Comparison of ENCODE assay signal across 2 cellular contexts in the genomic region with DNA sequence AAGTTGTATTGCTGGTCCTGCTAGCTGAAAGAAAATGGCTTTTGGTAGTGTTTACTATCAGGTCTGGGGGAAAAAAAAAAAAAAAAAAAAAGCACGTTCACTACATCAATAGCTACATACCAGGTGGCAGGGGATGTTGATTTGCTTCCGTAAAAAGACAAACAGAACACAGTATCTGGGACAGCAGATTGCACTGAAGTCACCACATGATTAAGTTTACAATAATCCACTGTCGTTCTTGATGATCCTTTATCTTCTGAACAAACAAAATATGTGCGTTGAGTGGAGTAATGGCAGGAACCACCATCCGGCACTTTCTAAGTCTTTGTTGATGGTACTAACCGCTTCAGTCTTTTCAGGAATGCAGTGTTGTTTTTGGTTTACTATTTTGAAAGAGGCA.
TF ChIP-seq lines count a peak whose summit lies in the region.

No MANE protein-coding gene starts in this region.

TF ChIP-seq in SK-N-SH treated with all-trans-retinoic acid at 6 μM for 48 hours, 23 proteins besides CTCF, POLR2A, EP300 and RAD21 (continued from another document):
- TF ChIP-seq, protein P1, sequence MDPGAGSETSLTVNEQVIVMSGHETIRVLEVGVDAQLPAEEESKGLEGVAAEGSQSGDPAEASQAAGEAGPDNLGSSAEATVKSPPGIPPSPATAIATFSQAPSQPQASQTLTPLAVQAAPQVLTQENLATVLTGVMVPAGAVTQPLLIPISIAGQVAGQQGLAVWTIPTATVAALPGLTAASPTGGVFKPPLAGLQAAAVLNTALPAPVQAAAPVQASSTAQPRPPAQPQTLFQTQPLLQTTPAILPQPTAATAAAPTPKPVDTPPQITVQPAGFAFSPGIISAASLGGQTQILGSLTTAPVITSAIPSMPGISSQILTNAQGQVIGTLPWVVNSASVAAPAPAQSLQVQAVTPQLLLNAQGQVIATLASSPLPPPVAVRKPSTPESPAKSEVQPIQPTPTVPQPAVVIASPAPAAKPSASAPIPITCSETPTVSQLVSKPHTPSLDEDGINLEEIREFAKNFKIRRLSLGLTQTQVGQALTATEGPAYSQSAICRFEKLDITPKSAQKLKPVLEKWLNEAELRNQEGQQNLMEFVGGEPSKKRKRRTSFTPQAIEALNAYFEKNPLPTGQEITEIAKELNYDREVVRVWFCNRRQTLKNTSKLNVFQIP (CRISPR knock-in tag; IDR thresholded peaks at IDR 0.05; ENCODE audit: borderline replicate concordance, low read depth), result no peak
- no peak for TF ChIP-seq BACH2 (CRISPR knock-in tag; IDR thresholded peaks at IDR 0.05; ENCODE audit: borderline replicate concordance)

TF ChIP-seq in SK-N-SH, 30 proteins besides CTCF, POLR2A, EP300 and RAD21 (continued from another document):
- no peak for TF ChIP-seq GATA2 (CRISPR knock-in tag; IDR thresholded peaks at IDR 0.05)
